9 cellular contexts compared by ENCODE assay signal in the genomic region with DNA sequence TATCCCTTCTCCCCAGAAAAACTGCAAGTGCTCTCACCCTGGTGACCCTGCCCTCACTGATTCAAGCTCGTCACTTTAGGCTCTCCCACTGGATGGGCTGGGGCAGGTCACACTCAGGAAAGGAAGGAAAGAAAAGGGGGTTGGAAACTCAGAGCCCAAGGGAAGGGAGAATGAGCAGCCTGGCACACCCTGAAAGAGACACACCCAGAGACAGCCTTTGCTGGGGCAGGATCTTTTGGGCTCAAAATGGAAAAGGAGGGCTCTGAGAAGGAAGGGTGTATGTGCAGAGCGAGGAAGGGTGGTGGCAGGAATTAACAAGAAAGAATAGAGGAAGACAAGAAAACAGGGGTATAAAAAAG. TPM values are rescaled to one million over a fixed set of nuclear protein-coding genes. Genes with fewer than 3 reads are reported as not detected.
A peak's percentile ranks its signal among the peaks of the same experiment; 100 is the strongest.
DNase-seq lines count a peak whose midpoint lies in the region; FAIRE-seq and TF ChIP-seq lines count a peak whose summit lies in the region.
"Had no signal": no experiment of that assay in that cellular context is flagged by ENCODE, and none has a peak within 500 bp of the region (broad histone marks: within the 10 kb centered on the region; RNA-seq: fewer than 3 reads in every experiment).

No MANE protein-coding gene starts in this region.

- H4K91ac ChIP-seq in H1 (replicated peaks; ENCODE audit: insufficient read length, low read length) (no peak overlapping the region), neuronal stem cell (ENCODE audit: low read depth, low read length, poor library complexity) (no peak overlapping the region)

- H2BK12ac ChIP-seq in H1 (ENCODE audit: low read depth, low read length) (no peak overlapping the region), neuronal stem cell (ENCODE audit: low read length) (no peak overlapping the region)

- H3K4ac ChIP-seq in H1 (replicated peaks; ENCODE audit: insufficient read length, low read depth, low read length) (no peak overlapping the region), neuronal stem cell (ENCODE audit: low read length) (no peak overlapping the region)

- H3K4me1 Mint-ChIP-seq in CD4-positive, alpha-beta memory T cell = peaks cover 26 to 75% (median 38%) of the 10 kb centered on the region in 4 donors

- H3K56ac ChIP-seq in H1 (replicated peaks; ENCODE audit: insufficient read length, low read depth, low read length) = no peak overlapping the region

- H3K4me1 ChIP-seq in CD4-positive, alpha-beta memory T cell (ENCODE audit: insufficient read depth, low read length) = peaks cover 45% of the 10 kb centered on the region
- H3K4me1 ChIP-seq in OCI-LY7 (ENCODE audit: insufficient read depth, low read length, poor library complexity, severe bottlenecking) = peaks cover 40% of the 10 kb centered on the region
- H3K4me1 ChIP-seq in H1 (replicated peaks in 1 of 4; ENCODE audit: control insufficient read depth in 3 of 4, insufficient read depth in 4 of 4, low read length in 3 of 4) = peaks cover 7 to 37% (median 24%) of the 10 kb centered on the region in 4 experiments
- H3K4me1 ChIP-seq in neuronal stem cell (ENCODE audit: control insufficient read depth in 2 of 2, insufficient read depth in 1 of 2, low read depth in 1 of 2, low read length in 2 of 2) = peaks cover 55 to 56% of the 10 kb centered on the region in 2 donors

- H4K20me1 ChIP-seq in OCI-LY7 (ENCODE audit: insufficient read depth, low read length) (peaks cover 13% of the 10 kb centered on the region; the same call in 1 of the 2 replicates), H1 (replicated peaks in 1 of 2; ENCODE audit: control insufficient read depth in 1 of 2, insufficient read depth in 2 of 2, low read length in 2 of 2) (peaks cover 3 to 8% of the 10 kb centered on the region in 2 experiments)

- peak overlapping the region; percentile 94 for H3K27ac ChIP-seq in CD4-positive, alpha-beta memory T cell (ENCODE audit: low read depth, low read length)
- H3K27ac ChIP-seq in OCI-LY7 (ENCODE audit: low read depth, low read length, poor library complexity, severe bottlenecking) = peak overlapping the region; percentile 95
- no peak overlapping the region for H3K27ac ChIP-seq in H1 (ENCODE audit: low read depth, low read length)
- H3K27ac ChIP-seq in neuronal stem cell (replicated peaks; ENCODE audit: low read length) = peak overlapping the region; percentile 1
- H3K27ac ChIP-seq: VCaP had no signal

- H3K9me3 Mint-ChIP-seq in CD4-positive, alpha-beta memory T cell = peaks cover 0 to 3% (median 0%) of the 10 kb centered on the region in 8 donors

- H3K79me2 ChIP-seq in OCI-LY7 (ENCODE audit: insufficient read depth, low read depth, low read length) = peaks cover 92% of the 10 kb centered on the region
- H3K79me2 ChIP-seq in H1 (ENCODE audit: control insufficient read depth in 1 of 2, insufficient read depth in 2 of 2, low read length in 2 of 2) = peaks cover 0 to 19% of the 10 kb centered on the region in 2 experiments; a peak in 3 of 4 replicates

- H2AFZ ChIP-seq in OCI-LY7 (ENCODE audit: low read length) = no peak overlapping the region
- H2AFZ ChIP-seq in H1 (ENCODE audit: low read length) = no peak overlapping the region
- H2AFZ ChIP-seq in neuronal stem cell (ENCODE audit: low read length) = no peak overlapping the region

- H2BK5ac ChIP-seq in H1 (ENCODE audit: low read depth, low read length) (no peak overlapping the region), neuronal stem cell (ENCODE audit: low read length) (no peak overlapping the region)

- intact Hi-C loops in CD4-positive, alpha-beta memory T cell (cut with micrococcal nuclease) = loop anchor here (2.0 kb wide), 1 partner anchor 67 kb away; the partner anchor contains the start of genes MRPS18B and PPP1R10
- intact Hi-C loops in OCI-LY7 (cut with micrococcal nuclease; ENCODE audit: unreplicated experiment) = loop anchor here (10.0 kb wide), 1 partner anchor 811 kb away; the partner anchor contains the start of gene MICB

- H2BK120ac ChIP-seq in H1 (replicated peaks; ENCODE audit: low read depth, low read length) = no peak overlapping the region
- no peak overlapping the region for H2BK120ac ChIP-seq in neuronal stem cell (ENCODE audit: low read depth, low read length)

- BruUV-seq in OCI-LY7 (replicated peaks; lab: Mats Ljungman, UMichigan) = no TSS peak

- H2BK15ac ChIP-seq in H1 (ENCODE audit: low read length) (no peak overlapping the region; the same call in 1 of the 2 replicates), neuronal stem cell (ENCODE audit: low read length) (no peak overlapping the region)

- H3K36me3 ChIP-seq in CD4-positive, alpha-beta memory T cell (ENCODE audit: insufficient read depth, low read length) = peaks cover 5% of the 10 kb centered on the region
- H3K36me3 ChIP-seq in OCI-LY7 (ENCODE audit: insufficient read depth, low read length) = peaks cover 70% of the 10 kb centered on the region
- H3K36me3 ChIP-seq in H1 (ENCODE audit: control insufficient read depth in 2 of 4, insufficient read depth in 4 of 4, low read length in 3 of 4) = no peaks in the 10 kb centered on the region; a peak in 1 of 8 replicates
- H3K36me3 ChIP-seq in neuronal stem cell (replicated peaks in 1 of 2; ENCODE audit: control insufficient read depth in 2 of 2, insufficient read depth in 2 of 2, low read length in 2 of 2) = peaks cover 3 to 56% of the 10 kb centered on the region in 2 donors

- no peak for TF ChIP-seq RAD21 in H1 (IDR thresholded peaks at IDR 0.05 in 1 of 2, conservative IDR thresholded peaks at IDR 0.05 in 1 of 2; ENCODE audit: low read depth in 2 of 2, low read length in 2 of 2)

- H3K4me3 ChIP-seq in CD4-positive, alpha-beta memory T cell (ENCODE audit: low read length in 2 of 2) = peak overlapping the region; percentile 93 to 99
- H3K4me3 ChIP-seq in OCI-LY7 (ENCODE audit: low read depth, low read length, poor library complexity, severe bottlenecking) = peak overlapping the region; percentile 95
- peak overlapping the region in 2 of 4 experiments; percentile 5 to 44; a peak in 3 of 8 replicates for H3K4me3 ChIP-seq in H1 (ENCODE audit: extremely low read depth in 1 of 4, insufficient read depth in 2 of 4, low read depth in 3 of 4, low read length in 4 of 4)
- peak overlapping the region in 1 of 2 donors; percentile 83 for H3K4me3 ChIP-seq in neuronal stem cell (ENCODE audit: low read length in 2 of 2)

- H3K9me3 ChIP-seq in CD4-positive, alpha-beta memory T cell (ENCODE audit: control insufficient read depth in 1 of 2, low read length in 2 of 2) = no peaks in the 10 kb centered on the region
- H3K9me3 ChIP-seq in OCI-LY7 (ENCODE audit: low read length) = no peaks in the 10 kb centered on the region
- no peaks in the 10 kb centered on the region for H3K9me3 ChIP-seq in H1 (ENCODE audit: insufficient read depth in 2 of 2, low read depth in 1 of 2, low read length in 1 of 2)
- no peaks in the 10 kb centered on the region for H3K9me3 ChIP-seq in neuronal stem cell (replicated peaks in 1 of 2; ENCODE audit: control insufficient read depth in 2 of 2, insufficient read depth in 1 of 2, low read depth in 1 of 2, low read length in 2 of 2)

- peak overlapping the region; percentile 96 to 99 (median 98) for H3K27ac Mint-ChIP-seq in CD4-positive, alpha-beta memory T cell

- DNase-seq in CD4-positive, alpha-beta memory T cell = no peak
- DNase-seq in OCI-LY7 (ENCODE audit: low spot score) (no peak), H1 (ENCODE audit: low read depth in 1 of 2, low spot score in 2 of 2) (no peak), neuronal stem cell (ENCODE audit: low spot score) (no peak), NCI-H774 (lab: John Stamatoyannopoulos, UW) (no peak), NCI-H1105 (lab: John Stamatoyannopoulos, UW) (no peak), ecto neural progenitor cell (ENCODE audit: low spot score) (no peak), SK-N-DZ (ENCODE audit: low spot score) (no peak)

- H3K9ac ChIP-seq in H1 (replicated peaks in 1 of 4; ENCODE audit: extremely low read depth in 1 of 4, low read depth in 3 of 4, low read length in 3 of 4) (no peak overlapping the region), neuronal stem cell (ENCODE audit: low read depth, low read length, poor library complexity) (no peak overlapping the region)

- no peak overlapping the region for H4K5ac ChIP-seq in H1 (ENCODE audit: insufficient read length, low read depth, low read length)

- peaks cover 47 to 64% of the 10 kb centered on the region in 2 donors for H3K36me3 Mint-ChIP-seq in CD4-positive, alpha-beta memory T cell

- peak overlapping the region; percentile 99 for H3K4me2 ChIP-seq in OCI-LY7 (ENCODE audit: low read length)
- H3K4me2 ChIP-seq in H1 (ENCODE audit: insufficient read depth in 1 of 2, low read depth in 2 of 2, low read length in 2 of 2) = peak overlapping the region; percentile 39 to 96; a peak in 3 of 4 replicates
- peak overlapping the region; percentile 56 for H3K4me2 ChIP-seq in neuronal stem cell (ENCODE audit: insufficient read depth, low read length, poor library complexity, severe bottlenecking)

- H3K27me3 Mint-ChIP-seq in CD4-positive, alpha-beta memory T cell = no peaks in the 10 kb centered on the region

- no peak for TF ChIP-seq POLR2A in H1 (IDR thresholded peaks at IDR 0.05; ENCODE audit: control extremely low read depth in 1 of 2, low read depth in 2 of 2, low read length in 2 of 2)

- TF ChIP-seq EP300 in H1 (IDR thresholded peaks at IDR 0.05; ENCODE audit: borderline replicate concordance in 1 of 2, low read depth in 2 of 2, low read length in 2 of 2) = no peak

- H3K27me3 ChIP-seq in CD4-positive, alpha-beta memory T cell (ENCODE audit: insufficient read depth, low read length) = no peaks in the 10 kb centered on the region
- H3K27me3 ChIP-seq in H1 (replicated peaks in 1 of 4; ENCODE audit: control insufficient read depth in 3 of 4, extremely low read depth in 1 of 4, insufficient read depth in 3 of 4, low read length in 3 of 4) (no peaks in the 10 kb centered on the region), neuronal stem cell (ENCODE audit: control insufficient read depth in 3 of 3, insufficient read depth in 3 of 3, low read depth in 1 of 3, low read length in 3 of 3) (no peaks in the 10 kb centered on the region)

- peaks cover 4% of the 10 kb centered on the region; the same call in 1 of the 2 replicates for H3K79me1 ChIP-seq in H1 (ENCODE audit: low read depth, low read length)
- peaks cover 7% of the 10 kb centered on the region for H3K79me1 ChIP-seq in neuronal stem cell (ENCODE audit: low read depth, low read length)

- H3K4me3 Mint-ChIP-seq in CD4-positive, alpha-beta memory T cell = peak overlapping the region; percentile 97 to 100 (median 99)

- FAIRE-seq in H1 (lab: Jason Lieb, UNC) = no peak

- no peak overlapping the region for H4K8ac ChIP-seq in H1 (ENCODE audit: extremely low read depth, insufficient read depth, low read length)
- no peak overlapping the region for H4K8ac ChIP-seq in neuronal stem cell (ENCODE audit: low read depth, low read length)

- H3K14ac ChIP-seq in H1 (ENCODE audit: insufficient read length) = no peak overlapping the region
- H3K14ac ChIP-seq in neuronal stem cell (ENCODE audit: low read length) = no peak overlapping the region

- WGBS in H1 (ENCODE audit: extremely low coverage in 1 of 2, insufficient coverage in 1 of 2, insufficient read length in 1 of 2, insufficient replicate concordance in 2 of 2, low coverage in 1 of 2, low lambda C conversion rate in 2 of 2, missing lambda C conversion rate in 1 of 2), 2 experiments = 72% methylated on average over 2 of the region's 2 CpGs; no CpG with 5 or more reads in 1 of the 2 experiments
- WGBS in neuronal stem cell (ENCODE audit: extremely low coverage in 2 of 2, insufficient read length in 2 of 2, insufficient replicate concordance in 1 of 2), 2 donors = no CpG with 5 or more reads among the region's 2 CpGs

- H3K9me2 ChIP-seq in OCI-LY7 (ENCODE audit: insufficient read depth, low read length) = no peaks in the 10 kb centered on the region

- CTCF ChIA-PET in CD4-positive, alpha-beta memory T cell (lab: Charles Lee; ENCODE audit: partially characterized antibody) = interaction anchor here (0.7 to 19.9 kb wide), 4 partner anchors 10 to 142 kb away, joined by 3 to 865 read pairs (median 4); partner anchors contain the start of genes MDC1 and TUBB
- CTCF ChIA-PET in OCI-LY7 (lab: Charles Lee; ENCODE audit: unreplicated experiment) (no interaction called here), H1 (lab: Charles Lee; ENCODE audit: partially characterized antibody) (interaction anchor here (1.2 to 11.0 kb wide), 4 partner anchors 15 to 142 kb away, joined by 3 to 147 read pairs (median 9); no protein-coding TSS in a partner anchor)

- TF ChIP-seq CTCF in OCI-LY7 (conservative IDR thresholded peaks at IDR 0.05; ENCODE audit: low read length) = no peak
- no peak for TF ChIP-seq CTCF in H1 (IDR thresholded peaks at IDR 0.05; ENCODE audit: control extremely low read depth in 1 of 3, insufficient read depth in 1 of 3, low read depth in 1 of 3, low read length in 3 of 3)

- POLR2A ChIA-PET in CD4-positive, alpha-beta memory T cell (lab: Charles Lee; ENCODE audit: partially characterized antibody) = interaction anchor here (0.9 to 29.9 kb wide), 5 partner anchors 26 to 671 kb away, joined by 3 to 1474 read pairs (median 9); partner anchors contain the start of genes MDC1, MRPS18B, NRM and PPP1R10
- POLR2A ChIA-PET in OCI-LY7 (lab: Charles Lee) = interaction anchor here (0.8 to 2.7 kb wide), 2 partner anchors 9 to 36 kb away, joined by 5 to 14 read pairs; partner anchors contain the start of gene TUBB
- POLR2A ChIA-PET in H1 (lab: Charles Lee; ENCODE audit: partially characterized antibody) = interaction anchor here (0.5 to 18.7 kb wide), 4 partner anchors 36 to 376 kb away, joined by 3 to 388 read pairs (median 3); partner anchors contain the start of genes FLOT1, MDC1 and TUBB

- H3K23ac ChIP-seq in H1 (ENCODE audit: insufficient read length) = no peak overlapping the region
- H3K23ac ChIP-seq in neuronal stem cell (ENCODE audit: low read depth, low read length, poor library complexity) = no peak overlapping the region

- H3K23me2 ChIP-seq in H1 (ENCODE audit: low read depth, low read length) = peaks cover 13% of the 10 kb centered on the region

- H2BK20ac ChIP-seq in H1 (ENCODE audit: low read length) = no peak overlapping the region

- no peak overlapping the region for H2AK5ac ChIP-seq in H1 (ENCODE audit: low read depth, low read length)
- H2AK5ac ChIP-seq in neuronal stem cell (ENCODE audit: low read depth, low read length) = peak overlapping the region; percentile 61

- H3K18ac ChIP-seq in H1 (ENCODE audit: extremely low read depth, low read length) = no peak overlapping the region
- H3K18ac ChIP-seq in neuronal stem cell (ENCODE audit: low read length) = no peak overlapping the region

RNA-seq across cellular contexts. Expression of gene PPP1R18, which starts 2.5 kb away (rescaled TPM):
- 100 to 1,000 TPM; 122 to 127 TPM for total RNA-seq in CD4-positive, alpha-beta memory T cell
- 100 to 1,000 TPM in 1 of 2 donors, 10 to 100 TPM in 1; 68.2 to 117 TPM for polyA plus RNA-seq in CD4-positive, alpha-beta memory T cell
- total RNA-seq in OCI-LY7 (2014; rRNA removed; shearing (Covaris generic)) = 65.2 and 66.9 TPM in 2 replicates
- total RNA-seq in OCI-LY7 (2022) = 106 and 109 TPM in 2 replicates
- total RNA-seq in H1 (2021; fragmentation: NEBNext Ultra II Directional; extraction: Animal tissue kit (Norgen Biotek cat#: 25700)) = 23.6 and 25.1 TPM in 2 replicates
- polyA plus RNA-seq in H1 (2011; rRNA removed) = 29.1 and 33.2 TPM in 2 replicates
- 21.6 TPM for polyA plus RNA-seq in H1 (2011; cell fraction: cytosol; rRNA removed)
- 38.2 TPM for polyA plus RNA-seq in H1 (2011; cell fraction: nucleus; rRNA removed)
- polyA plus RNA-seq in H1 (2012, experiment 1 of 2) = 22.3 to 25.4 TPM (median 25.0 TPM) in 4 replicates
- polyA plus RNA-seq in H1 (2012, experiment 2 of 2) = 33.6 TPM
- 31.3 TPM for polyA plus RNA-seq in H1 (2013, experiment 1 of 2)
- polyA plus RNA-seq in H1 (2013, experiment 2 of 2) = 28.9 TPM
- polyA minus RNA-seq in H1 (2011; rRNA and poly(A)+ RNA removed) = 19.7 and 22.4 TPM in 2 replicates
- 15.6 TPM for polyA minus RNA-seq in H1 (2011; cell fraction: cytosol; rRNA and poly(A)+ RNA removed)
- 11.4 TPM for polyA minus RNA-seq in H1 (2011; cell fraction: nucleus; rRNA and poly(A)+ RNA removed)
- polyA plus RNA-seq in neuronal stem cell (2013, experiment 1 of 2) = 54.3 TPM
- 55.0 TPM for polyA plus RNA-seq in neuronal stem cell (2013, experiment 2 of 2)
- polyA plus RNA-seq in SK-N-DZ (2014; cell fraction: cytosol; rRNA removed) = 28.9 and 34.9 TPM in 2 replicates
- polyA plus RNA-seq in SK-N-DZ (2014; cell fraction: nucleus; rRNA removed) = 17.2 and 21.3 TPM in 2 replicates

RNA-seq across cellular contexts. Expression of gene NRM, which starts 6.8 kb away (rescaled TPM):
- 1 to 10 TPM; 6.4 to 6.6 TPM for total RNA-seq in CD4-positive, alpha-beta memory T cell
- polyA plus RNA-seq in CD4-positive, alpha-beta memory T cell = 10 to 100 TPM in 1 of 2 donors, 1 to 10 TPM in 1; 9.1 to 15.8 TPM
- 13.6 and 18.6 TPM in 2 replicates for total RNA-seq in OCI-LY7 (2014; rRNA removed; shearing (Covaris generic))
- total RNA-seq in OCI-LY7 (2022) = 36.7 and 44.0 TPM in 2 replicates
- total RNA-seq in H1 (2021; fragmentation: NEBNext Ultra II Directional; extraction: Animal tissue kit (Norgen Biotek cat#: 25700)) = 27.3 and 28.0 TPM in 2 replicates
- polyA plus RNA-seq in H1 (2011; rRNA removed) = 50.4 and 55.4 TPM in 2 replicates
- polyA plus RNA-seq in H1 (2011; cell fraction: cytosol; rRNA removed) = 18.8 TPM
- 31.7 TPM for polyA plus RNA-seq in H1 (2011; cell fraction: nucleus; rRNA removed)
- polyA plus RNA-seq in H1 (2012, experiment 1 of 2) = 27.7 to 48.3 TPM (median 41.6 TPM) in 4 replicates
- 60.0 TPM for polyA plus RNA-seq in H1 (2012, experiment 2 of 2)
- 92.9 TPM for polyA plus RNA-seq in H1 (2013, experiment 1 of 2)
- polyA plus RNA-seq in H1 (2013, experiment 2 of 2) = 99.7 TPM
- polyA minus RNA-seq in H1 (2011; rRNA and poly(A)+ RNA removed) = 24.4 and 26.8 TPM in 2 replicates
- polyA minus RNA-seq in H1 (2011; cell fraction: cytosol; rRNA and poly(A)+ RNA removed) = 21.6 TPM
- 15.4 TPM for polyA minus RNA-seq in H1 (2011; cell fraction: nucleus; rRNA and poly(A)+ RNA removed)
- 98.1 TPM for polyA plus RNA-seq in neuronal stem cell (2013, experiment 1 of 2)
- polyA plus RNA-seq in neuronal stem cell (2013, experiment 2 of 2) = 96.2 TPM
- polyA plus RNA-seq in SK-N-DZ (2014; cell fraction: cytosol; rRNA removed) = 27.6 and 35.7 TPM in 2 replicates
- 26.0 and 29.3 TPM in 2 replicates for polyA plus RNA-seq in SK-N-DZ (2014; cell fraction: nucleus; rRNA removed)

RNA-seq across cellular contexts. Expression of gene DHX16, which starts 11.2 kb away (rescaled TPM):
- 10 to 100 TPM; 53.4 to 54.6 TPM for total RNA-seq in CD4-positive, alpha-beta memory T cell
- 10 to 100 TPM; 22.0 to 30.2 TPM for polyA plus RNA-seq in CD4-positive, alpha-beta memory T cell
- total RNA-seq in OCI-LY7 (2014; rRNA removed; shearing (Covaris generic)) = 27.1 and 30.5 TPM in 2 replicates
- total RNA-seq in OCI-LY7 (2022) = 32.1 and 37.5 TPM in 2 replicates
- 27.4 and 29.4 TPM in 2 replicates for total RNA-seq in H1 (2021; fragmentation: NEBNext Ultra II Directional; extraction: Animal tissue kit (Norgen Biotek cat#: 25700))
- 44.4 and 53.8 TPM in 2 replicates for polyA plus RNA-seq in H1 (2011; rRNA removed)
- 43.4 TPM for polyA plus RNA-seq in H1 (2011; cell fraction: cytosol; rRNA removed)
- polyA plus RNA-seq in H1 (2011; cell fraction: nucleus; rRNA removed) = 70.6 TPM
- polyA plus RNA-seq in H1 (2012, experiment 1 of 2) = 29.1 to 38.2 TPM (median 35.0 TPM) in 4 replicates
- 18.5 TPM for polyA plus RNA-seq in H1 (2012, experiment 2 of 2)
- polyA plus RNA-seq in H1 (2013, experiment 1 of 2) = 18.6 TPM
- 17.8 TPM for polyA plus RNA-seq in H1 (2013, experiment 2 of 2)
- polyA minus RNA-seq in H1 (2011; rRNA and poly(A)+ RNA removed) = 46.2 and 54.8 TPM in 2 replicates
- 17.8 TPM for polyA minus RNA-seq in H1 (2011; cell fraction: cytosol; rRNA and poly(A)+ RNA removed)
- polyA minus RNA-seq in H1 (2011; cell fraction: nucleus; rRNA and poly(A)+ RNA removed) = 20.5 TPM
- polyA plus RNA-seq in neuronal stem cell (2013, experiment 1 of 2) = 16.0 TPM
- polyA plus RNA-seq in neuronal stem cell (2013, experiment 2 of 2) = 14.8 TPM
- polyA plus RNA-seq in SK-N-DZ (2014; cell fraction: cytosol; rRNA removed) = 34.0 and 34.2 TPM in 2 replicates
- 49.9 and 71.9 TPM in 2 replicates for polyA plus RNA-seq in SK-N-DZ (2014; cell fraction: nucleus; rRNA removed)

RNA-seq across cellular contexts. Expression of gene MDC1, which starts 33.1 kb away (rescaled TPM):
- total RNA-seq in CD4-positive, alpha-beta memory T cell = 10 to 100 TPM; 60.7 to 73.5 TPM
- polyA plus RNA-seq in CD4-positive, alpha-beta memory T cell = 1 to 10 TPM in 1 of 2 donors, not detected in 1; 9.8 TPM
- total RNA-seq in OCI-LY7 (2014; rRNA removed; shearing (Covaris generic)) = 35.0 and 41.6 TPM in 2 replicates
- total RNA-seq in OCI-LY7 (2022) = 107 and 133 TPM in 2 replicates
- 68.0 and 81.1 TPM in 2 replicates for total RNA-seq in H1 (2021; fragmentation: NEBNext Ultra II Directional; extraction: Animal tissue kit (Norgen Biotek cat#: 25700))
- 29.9 and 40.9 TPM in 2 replicates for polyA plus RNA-seq in H1 (2011; rRNA removed)
- 19.5 TPM for polyA plus RNA-seq in H1 (2011; cell fraction: cytosol; rRNA removed)
- 95.4 TPM for polyA plus RNA-seq in H1 (2011; cell fraction: nucleus; rRNA removed)
- polyA plus RNA-seq in H1 (2012, experiment 1 of 2) = 49.3 to 109 TPM (median 73.8 TPM) in 4 replicates
- 21.4 TPM for polyA plus RNA-seq in H1 (2012, experiment 2 of 2)
- 40.3 TPM for polyA plus RNA-seq in H1 (2013, experiment 1 of 2)
- polyA plus RNA-seq in H1 (2013, experiment 2 of 2) = 37.3 TPM
- 37.3 and 50.7 TPM in 2 replicates for polyA minus RNA-seq in H1 (2011; rRNA and poly(A)+ RNA removed)
- 23.5 TPM for polyA minus RNA-seq in H1 (2011; cell fraction: cytosol; rRNA and poly(A)+ RNA removed)
- 20.3 TPM for polyA minus RNA-seq in H1 (2011; cell fraction: nucleus; rRNA and poly(A)+ RNA removed)
- polyA plus RNA-seq in neuronal stem cell (2013, experiment 1 of 2) = 50.3 TPM
- 51.5 TPM for polyA plus RNA-seq in neuronal stem cell (2013, experiment 2 of 2)
- polyA plus RNA-seq in SK-N-DZ (2014; cell fraction: cytosol; rRNA removed) = 16.8 and 18.7 TPM in 2 replicates
- 28.1 and 83.2 TPM in 2 replicates for polyA plus RNA-seq in SK-N-DZ (2014; cell fraction: nucleus; rRNA removed)

RNA-seq across cellular contexts. Expression of gene TUBB, which starts 36.2 kb away (rescaled TPM):
- total RNA-seq in CD4-positive, alpha-beta memory T cell = 100 to 1,000 TPM; 285 to 300 TPM
- polyA plus RNA-seq in CD4-positive, alpha-beta memory T cell = 100 to 1,000 TPM in 1 of 2 donors, 10 to 100 TPM in 1; 74.8 to 142 TPM
- total RNA-seq in OCI-LY7 (2014; rRNA removed; shearing (Covaris generic)) = 1,287 and 1,346 TPM in 2 replicates
- total RNA-seq in OCI-LY7 (2022) = 1,244 and 1,350 TPM in 2 replicates
- total RNA-seq in H1 (2021; fragmentation: NEBNext Ultra II Directional; extraction: Animal tissue kit (Norgen Biotek cat#: 25700)) = 1,880 and 1,905 TPM in 2 replicates
- 2,449 and 3,022 TPM in 2 replicates for polyA plus RNA-seq in H1 (2011; rRNA removed)
- 2,499 TPM for polyA plus RNA-seq in H1 (2011; cell fraction: cytosol; rRNA removed)
- polyA plus RNA-seq in H1 (2011; cell fraction: nucleus; rRNA removed) = 1,900 TPM
- 1,911 to 2,255 TPM (median 2,177 TPM) in 4 replicates for polyA plus RNA-seq in H1 (2012, experiment 1 of 2)
- polyA plus RNA-seq in H1 (2012, experiment 2 of 2) = 2,703 TPM
- 1,525 TPM for polyA plus RNA-seq in H1 (2013, experiment 1 of 2)
- 1,520 TPM for polyA plus RNA-seq in H1 (2013, experiment 2 of 2)
- 3,133 and 3,204 TPM in 2 replicates for polyA minus RNA-seq in H1 (2011; rRNA and poly(A)+ RNA removed)
- 961 TPM for polyA minus RNA-seq in H1 (2011; cell fraction: cytosol; rRNA and poly(A)+ RNA removed)
- 586 TPM for polyA minus RNA-seq in H1 (2011; cell fraction: nucleus; rRNA and poly(A)+ RNA removed)
- polyA plus RNA-seq in neuronal stem cell (2013, experiment 1 of 2) = 2,147 TPM
- polyA plus RNA-seq in neuronal stem cell (2013, experiment 2 of 2) = 2,146 TPM
- polyA plus RNA-seq in SK-N-DZ (2014; cell fraction: cytosol; rRNA removed) = 1,702 and 1,814 TPM in 2 replicates
- 586 and 640 TPM in 2 replicates for polyA plus RNA-seq in SK-N-DZ (2014; cell fraction: nucleus; rRNA removed)
